ENCODE assay signal across 8 cellular contexts in genomic region chr6:108592371-108593337, GRCh38.
A peak's percentile ranks its signal among the peaks of the same experiment; 100 is the strongest.
DNase-seq lines count a peak whose midpoint lies in the region; ATAC-seq lines count a peak whose summit lies in the region.

No MANE protein-coding gene starts in this region.

- ATAC-seq in HG02678 (IDR thresholded peaks at IDR 0.05; ENCODE audit: unreplicated experiment) (peak; percentile 88), HG03135 (IDR thresholded peaks at IDR 0.05; ENCODE audit: unreplicated experiment) (no peak)

- DNase-seq in NCI-H146 (lab: John Stamatoyannopoulos, UW): peak; percentile 26
- no peak for DNase-seq in NCI-H146 treated with DMSO at 0.1 percent for 48 hours (lab: John Stamatoyannopoulos, UW; ENCODE audit: unreplicated experiment)
- peak; percentile 67 for DNase-seq in NCI-H69 (lab: John Stamatoyannopoulos, UW)
- peak; percentile 68 for DNase-seq in activated effector memory CD4-positive, alpha-beta T cell treated with anti-CD3 and anti-CD28 coated beads, Interleukin-2, amount 50 U/mL, for 16 hours
- DNase-seq in iris pigment epithelial cell (ENCODE audit: low read depth): peak; percentile 89
- DNase-seq in stimulated activated CD8-positive, alpha-beta memory T cell treated with anti-CD3 and anti-CD28 coated beads, Interleukin-4, amount 100 ng/mL, for 48 hours: peak; percentile 61
